24 cellular contexts compared by ENCODE assay signal in genomic region chr7:120799147-120799546, GRCh38. TPM values are rescaled to one million over a fixed set of nuclear protein-coding genes. Genes with fewer than 3 reads are reported as not detected.
"Had no signal": no experiment of that assay in that cellular context is flagged by ENCODE, and none has a peak within 500 bp of the region (broad histone marks: within the 10 kb centered on the region; RNA-seq: fewer than 3 reads in every experiment).

No MANE protein-coding gene starts in this region.

- H3K27me3 ChIP-seq: ovary, stomach, testis, thyroid gland, transverse colon, upper lobe of left lung, vagina had no signal

- DNase-seq: islet precursor cell; left ventricle myocardium inferior; midbrain; mucosa of descending colon; naive thymus-derived CD4-positive, alpha-beta T cell; ovary; right cardiac atrium; stimulated activated CD4-positive, alpha-beta T cell treated with anti-CD3 and anti-CD28 coated beads, Interleukin-12 subunit alpha, Interleukin-12 subunit beta, amount 100 ng/mL, for 4 hours; stimulated activated CD4-positive, alpha-beta T cell treated with anti-CD3 and anti-CD28 coated beads, Interleukin-15, amount 100 ng/mL, for 24 hours; stimulated activated CD4-positive, alpha-beta T cell treated with anti-CD3 and anti-CD28 coated beads, Interleukin-2, amount 100 ng/mL, for 24 hours; stimulated activated CD4-positive, alpha-beta T cell treated with anti-CD3 and anti-CD28 coated beads, Interleukin-4, amount 100 ng/mL, for 1 hour; stimulated activated naive B cell treated with anti-CD40 and anti-IgM and Interleukin-4, amounts not matched to agents 10 μg/mL and 1 μg/mL and 100 μg/mL, for 72 hours; stimulated activated naive CD8-positive, alpha-beta T cell treated with anti-CD3 and anti-CD28 coated beads, Interleukin-15, Interleukin-2, amounts not matched to agents 100 U/mL and 50 U/mL, for 24 hours; stomach; testis; thyroid gland; transverse colon; upper lobe of left lung had no signal

- H3K27ac ChIP-seq: left ventricle myocardium inferior, ovary, skin epidermis, stomach, testis, thyroid gland, transverse colon, upper lobe of left lung, vagina had no signal

- H3K4me1 ChIP-seq: stomach, testis, transverse colon, vagina had no signal

- H3K27ac Mint-ChIP-seq: naive thymus-derived CD4-positive, alpha-beta T cell; natural killer cell treated with Interleukin-12 subunit alpha and Interleukin-12 subunit beta and Interleukin-15 and Interleukin-18, amount 100 ng/mL, for 72 hours; progenitor cell of endocrine pancreas; stimulated activated naive B cell treated with anti-CD40 and anti-IgM and Interleukin-4, amounts not matched to agents 10 μg/mL and 1 μg/mL and 100 μg/mL, for 72 hours had no signal

- H3K4me3 Mint-ChIP-seq: naive thymus-derived CD4-positive, alpha-beta T cell; natural killer cell treated with Interleukin-12 subunit alpha and Interleukin-12 subunit beta and Interleukin-15 and Interleukin-18, amount 100 ng/mL, for 72 hours; stimulated activated naive B cell treated with anti-CD40 and anti-IgM and Interleukin-4, amounts not matched to agents 10 μg/mL and 1 μg/mL and 100 μg/mL, for 72 hours had no signal

- ATAC-seq: mucosa of descending colon; naive thymus-derived CD4-positive, alpha-beta T cell; natural killer cell treated with Interleukin-12 subunit alpha and Interleukin-12 subunit beta and Interleukin-15 and Interleukin-18, amount 100 ng/mL, for 72 hours; right cardiac atrium; sciatic nerve; stimulated activated naive CD8-positive, alpha-beta T cell treated with anti-CD3 and anti-CD28 coated beads, Interleukin-15, Interleukin-2, amounts not matched to agents 100 U/mL and 50 U/mL, for 24 hours had no signal

- H3K36me3 ChIP-seq: left ventricle myocardium inferior, ovary, stomach, thyroid gland, transverse colon, upper lobe of left lung, vagina had no signal

- H3K36me3 Mint-ChIP-seq: naive thymus-derived CD4-positive, alpha-beta T cell; natural killer cell treated with Interleukin-12 subunit alpha and Interleukin-12 subunit beta and Interleukin-15 and Interleukin-18, amount 100 ng/mL, for 72 hours; stimulated activated naive B cell treated with anti-CD40 and anti-IgM and Interleukin-4, amounts not matched to agents 10 μg/mL and 1 μg/mL and 100 μg/mL, for 72 hours had no signal

- H3K9me3 ChIP-seq: mucosa of descending colon, ovary, stomach, testis, thyroid gland, transverse colon, upper lobe of left lung, vagina had no signal

- H3K9me3 Mint-ChIP-seq: naive thymus-derived CD4-positive, alpha-beta T cell; natural killer cell treated with Interleukin-12 subunit alpha and Interleukin-12 subunit beta and Interleukin-15 and Interleukin-18, amount 100 ng/mL, for 72 hours; stimulated activated naive B cell treated with anti-CD40 and anti-IgM and Interleukin-4, amounts not matched to agents 10 μg/mL and 1 μg/mL and 100 μg/mL, for 72 hours had no signal

- H3K27me3 Mint-ChIP-seq: natural killer cell treated with Interleukin-12 subunit alpha and Interleukin-12 subunit beta and Interleukin-15 and Interleukin-18, amount 100 ng/mL, for 72 hours; progenitor cell of endocrine pancreas had no signal

- H3K4me1 Mint-ChIP-seq: naive thymus-derived CD4-positive, alpha-beta T cell; stimulated activated naive B cell treated with anti-CD40 and anti-IgM and Interleukin-4, amounts not matched to agents 10 μg/mL and 1 μg/mL and 100 μg/mL, for 72 hours had no signal

- H3K4me3 ChIP-seq: left ventricle myocardium inferior, lung, mucosa of descending colon, ovary, skin epidermis, stomach, testis, thyroid gland, transverse colon, upper lobe of left lung, vagina had no signal

RNA-seq across cellular contexts. Expression of gene TSPAN12, which starts 58.8 kb away (rescaled TPM):
- total RNA-seq: naive thymus-derived CD4-positive, alpha-beta T cell; natural killer cell treated with Interleukin-12 subunit alpha and Interleukin-12 subunit beta and Interleukin-15 and Interleukin-18, amount 100 ng/mL, for 72 hours had no signal
- polyA plus RNA-seq: naive thymus-derived CD4-positive, alpha-beta T cell had no signal
